Comparison of ENCODE assay signal across 1 cellular context in the genomic region with DNA sequence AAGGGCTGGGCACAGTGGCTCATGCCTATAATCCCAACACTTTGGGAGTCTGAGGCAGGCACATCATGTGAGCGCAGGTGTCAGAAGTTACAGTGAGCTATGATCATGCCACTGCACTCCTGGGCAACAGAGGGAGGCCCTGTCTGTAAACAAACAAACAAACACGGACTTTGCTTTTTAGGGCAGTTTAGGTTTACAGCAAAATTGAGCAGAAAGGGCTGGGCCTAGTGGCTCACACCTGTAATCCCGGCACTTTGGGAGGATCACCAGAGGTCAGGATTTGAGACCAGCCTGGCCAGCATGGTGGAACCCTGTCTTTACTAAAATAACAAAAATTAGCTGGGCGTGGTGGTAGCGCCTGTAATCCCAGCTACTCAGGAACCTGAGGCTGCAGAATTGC.
TF ChIP-seq lines count a peak whose summit lies in the region.

No MANE protein-coding gene starts in this region.

TF ChIP-seq in HepG2, 621 proteins besides CTCF, POLR2A, EP300 and RAD21 (continues in another document):
- TF ChIP-seq ZIK1 (CRISPR knock-in tag; IDR thresholded peaks at IDR 0.05; ENCODE audit: borderline replicate concordance, low read depth): 0 out of 2 replicates have a peak, but pooled peaks have one; percentile 30
- TF ChIP-seq ZNF432 (CRISPR knock-in tag; IDR thresholded peaks at IDR 0.05; ENCODE audit: borderline replicate concordance): no peak
- no peak for TF ChIP-seq SMARCC2 (IDR thresholded peaks at IDR 0.05)
- TF ChIP-seq, protein P1, sequence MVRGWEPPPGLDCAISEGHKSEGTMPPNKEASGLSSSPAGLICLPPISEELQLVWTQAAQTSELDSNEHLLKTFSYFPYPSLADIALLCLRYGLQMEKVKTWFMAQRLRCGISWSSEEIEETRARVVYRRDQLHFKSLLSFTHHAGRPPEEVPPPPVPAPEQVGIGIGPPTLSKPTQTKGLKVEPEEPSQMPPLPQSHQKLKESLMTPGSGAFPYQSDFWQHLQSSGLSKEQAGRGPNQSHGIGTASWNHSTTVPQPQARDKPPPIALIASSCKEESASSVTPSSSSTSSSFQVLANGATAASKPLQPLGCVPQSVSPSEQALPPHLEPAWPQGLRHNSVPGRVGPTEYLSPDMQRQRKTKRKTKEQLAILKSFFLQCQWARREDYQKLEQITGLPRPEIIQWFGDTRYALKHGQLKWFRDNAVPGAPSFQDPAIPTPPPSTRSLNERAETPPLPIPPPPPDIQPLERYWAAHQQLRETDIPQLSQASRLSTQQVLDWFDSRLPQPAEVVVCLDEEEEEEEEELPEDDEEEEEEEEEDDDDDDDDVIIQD (CRISPR knock-in tag; IDR thresholded peaks at IDR 0.05; ENCODE audit: low read depth): no peak
- no peak for TF ChIP-seq RBFOX2 (IDR thresholded peaks at IDR 0.05; ENCODE audit: low read depth, low read length)
- TF ChIP-seq MXI1 (IDR thresholded peaks at IDR 0.05; ENCODE audit: borderline replicate concordance, low read depth, low read length): peak; percentile 17; the same call in 1 of the 3 replicates
- no peak for TF ChIP-seq MTF2 (CRISPR knock-in tag; IDR thresholded peaks at IDR 0.05; ENCODE audit: borderline replicate concordance)
- no peak for TF ChIP-seq TCF12 (IDR thresholded peaks at IDR 0.05)
- no peak for TF ChIP-seq TCF12 (CRISPR knock-in tag; IDR thresholded peaks at IDR 0.05)
- no peak for TF ChIP-seq HOXA9 (CRISPR knock-in tag; IDR thresholded peaks at IDR 0.05; ENCODE audit: borderline replicate concordance)
- TF ChIP-seq, protein P2, sequence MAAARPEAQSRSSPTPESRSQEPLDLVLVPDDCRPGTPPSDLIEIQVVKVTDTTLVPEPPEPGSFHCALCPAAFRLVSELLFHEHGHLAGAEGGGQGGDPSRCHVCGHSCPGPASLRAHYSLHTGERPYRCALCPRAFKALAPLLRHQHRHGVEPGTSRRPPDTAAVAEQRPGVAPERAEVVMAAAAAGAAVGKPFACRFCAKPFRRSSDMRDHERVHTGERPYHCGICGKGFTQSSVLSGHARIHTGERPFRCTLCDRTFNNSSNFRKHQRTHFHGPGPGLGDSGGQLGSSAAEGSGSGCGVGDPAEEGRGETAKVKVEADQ (CRISPR knock-in tag; IDR thresholded peaks at IDR 0.05; ENCODE audit: borderline replicate concordance): no peak
- TF ChIP-seq FOXP1 (IDR thresholded peaks at IDR 0.05): peak; percentile 89
- peak; percentile 98 for TF ChIP-seq FOXP1 (CRISPR knock-in tag; IDR thresholded peaks at IDR 0.05)
- TF ChIP-seq ZNF460 (CRISPR knock-in tag; IDR thresholded peaks at IDR 0.05; ENCODE audit: borderline replicate concordance): no peak
- TF ChIP-seq SOX6 (IDR thresholded peaks at IDR 0.05): no peak
- TF ChIP-seq SOX6 (CRISPR knock-in tag; IDR thresholded peaks at IDR 0.05): peak; percentile 11
- TF ChIP-seq TAF1 (CRISPR knock-in tag; IDR thresholded peaks at IDR 0.05): no peak
- no peak for TF ChIP-seq ZNF335 (CRISPR knock-in tag; IDR thresholded peaks at IDR 0.05)
- TF ChIP-seq, protein P3, sequence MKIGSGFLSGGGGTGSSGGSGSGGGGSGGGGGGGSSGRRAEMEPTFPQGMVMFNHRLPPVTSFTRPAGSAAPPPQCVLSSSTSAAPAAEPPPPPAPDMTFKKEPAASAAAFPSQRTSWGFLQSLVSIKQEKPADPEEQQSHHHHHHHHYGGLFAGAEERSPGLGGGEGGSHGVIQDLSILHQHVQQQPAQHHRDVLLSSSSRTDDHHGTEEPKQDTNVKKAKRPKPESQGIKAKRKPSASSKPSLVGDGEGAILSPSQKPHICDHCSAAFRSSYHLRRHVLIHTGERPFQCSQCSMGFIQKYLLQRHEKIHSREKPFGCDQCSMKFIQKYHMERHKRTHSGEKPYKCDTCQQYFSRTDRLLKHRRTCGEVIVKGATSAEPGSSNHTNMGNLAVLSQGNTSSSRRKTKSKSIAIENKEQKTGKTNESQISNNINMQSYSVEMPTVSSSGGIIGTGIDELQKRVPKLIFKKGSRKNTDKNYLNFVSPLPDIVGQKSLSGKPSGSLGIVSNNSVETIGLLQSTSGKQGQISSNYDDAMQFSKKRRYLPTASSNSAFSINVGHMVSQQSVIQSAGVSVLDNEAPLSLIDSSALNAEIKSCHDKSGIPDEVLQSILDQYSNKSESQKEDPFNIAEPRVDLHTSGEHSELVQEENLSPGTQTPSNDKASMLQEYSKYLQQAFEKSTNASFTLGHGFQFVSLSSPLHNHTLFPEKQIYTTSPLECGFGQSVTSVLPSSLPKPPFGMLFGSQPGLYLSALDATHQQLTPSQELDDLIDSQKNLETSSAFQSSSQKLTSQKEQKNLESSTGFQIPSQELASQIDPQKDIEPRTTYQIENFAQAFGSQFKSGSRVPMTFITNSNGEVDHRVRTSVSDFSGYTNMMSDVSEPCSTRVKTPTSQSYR (CRISPR knock-in tag; IDR thresholded peaks at IDR 0.05; ENCODE audit: borderline replicate concordance): no peak
- TF ChIP-seq, protein P4, sequence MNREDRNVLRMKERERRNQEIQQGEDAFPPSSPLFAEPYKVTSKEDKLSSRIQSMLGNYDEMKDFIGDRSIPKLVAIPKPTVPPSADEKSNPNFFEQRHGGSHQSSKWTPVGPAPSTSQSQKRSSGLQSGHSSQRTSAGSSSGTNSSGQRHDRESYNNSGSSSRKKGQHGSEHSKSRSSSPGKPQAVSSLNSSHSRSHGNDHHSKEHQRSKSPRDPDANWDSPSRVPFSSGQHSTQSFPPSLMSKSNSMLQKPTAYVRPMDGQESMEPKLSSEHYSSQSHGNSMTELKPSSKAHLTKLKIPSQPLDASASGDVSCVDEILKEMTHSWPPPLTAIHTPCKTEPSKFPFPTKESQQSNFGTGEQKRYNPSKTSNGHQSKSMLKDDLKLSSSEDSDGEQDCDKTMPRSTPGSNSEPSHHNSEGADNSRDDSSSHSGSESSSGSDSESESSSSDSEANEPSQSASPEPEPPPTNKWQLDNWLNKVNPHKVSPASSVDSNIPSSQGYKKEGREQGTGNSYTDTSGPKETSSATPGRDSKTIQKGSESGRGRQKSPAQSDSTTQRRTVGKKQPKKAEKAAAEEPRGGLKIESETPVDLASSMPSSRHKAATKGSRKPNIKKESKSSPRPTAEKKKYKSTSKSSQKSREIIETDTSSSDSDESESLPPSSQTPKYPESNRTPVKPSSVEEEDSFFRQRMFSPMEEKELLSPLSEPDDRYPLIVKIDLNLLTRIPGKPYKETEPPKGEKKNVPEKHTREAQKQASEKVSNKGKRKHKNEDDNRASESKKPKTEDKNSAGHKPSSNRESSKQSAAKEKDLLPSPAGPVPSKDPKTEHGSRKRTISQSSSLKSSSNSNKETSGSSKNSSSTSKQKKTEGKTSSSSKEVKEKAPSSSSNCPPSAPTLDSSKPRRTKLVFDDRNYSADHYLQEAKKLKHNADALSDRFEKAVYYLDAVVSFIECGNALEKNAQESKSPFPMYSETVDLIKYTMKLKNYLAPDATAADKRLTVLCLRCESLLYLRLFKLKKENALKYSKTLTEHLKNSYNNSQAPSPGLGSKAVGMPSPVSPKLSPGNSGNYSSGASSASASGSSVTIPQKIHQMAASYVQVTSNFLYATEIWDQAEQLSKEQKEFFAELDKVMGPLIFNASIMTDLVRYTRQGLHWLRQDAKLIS (CRISPR knock-in tag; IDR thresholded peaks at IDR 0.05): no peak
- TF ChIP-seq, protein P5, sequence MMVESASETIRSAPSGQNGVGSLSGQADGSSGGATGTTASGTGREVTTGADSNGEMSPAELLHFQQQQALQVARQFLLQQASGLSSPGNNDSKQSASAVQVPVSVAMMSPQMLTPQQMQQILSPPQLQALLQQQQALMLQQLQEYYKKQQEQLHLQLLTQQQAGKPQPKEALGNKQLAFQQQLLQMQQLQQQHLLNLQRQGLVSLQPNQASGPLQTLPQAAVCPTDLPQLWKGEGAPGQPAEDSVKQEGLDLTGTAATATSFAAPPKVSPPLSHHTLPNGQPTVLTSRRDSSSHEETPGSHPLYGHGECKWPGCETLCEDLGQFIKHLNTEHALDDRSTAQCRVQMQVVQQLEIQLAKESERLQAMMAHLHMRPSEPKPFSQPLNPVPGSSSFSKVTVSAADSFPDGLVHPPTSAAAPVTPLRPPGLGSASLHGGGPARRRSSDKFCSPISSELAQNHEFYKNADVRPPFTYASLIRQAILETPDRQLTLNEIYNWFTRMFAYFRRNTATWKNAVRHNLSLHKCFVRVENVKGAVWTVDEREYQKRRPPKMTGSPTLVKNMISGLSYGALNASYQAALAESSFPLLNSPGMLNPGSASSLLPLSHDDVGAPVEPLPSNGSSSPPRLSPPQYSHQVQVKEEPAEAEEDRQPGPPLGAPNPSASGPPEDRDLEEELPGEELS (CRISPR knock-in tag; IDR thresholded peaks at IDR 0.05): peak; percentile 94
- peak; percentile 34; the same call in 1 of the 2 replicates for TF ChIP-seq GATAD2A (CRISPR knock-in tag; IDR thresholded peaks at IDR 0.05)
- TF ChIP-seq MBD4 (IDR thresholded peaks at IDR 0.05; ENCODE audit: borderline replicate concordance, low read length): no peak
- TF ChIP-seq SMAD9 (CRISPR knock-in tag; IDR thresholded peaks at IDR 0.05): no peak
- TF ChIP-seq CBX5 (CRISPR knock-in tag; IDR thresholded peaks at IDR 0.05; ENCODE audit: borderline replicate concordance): 0 out of 2 replicates have a peak, but pooled peaks have one; percentile 37
- TF ChIP-seq, protein P6, sequence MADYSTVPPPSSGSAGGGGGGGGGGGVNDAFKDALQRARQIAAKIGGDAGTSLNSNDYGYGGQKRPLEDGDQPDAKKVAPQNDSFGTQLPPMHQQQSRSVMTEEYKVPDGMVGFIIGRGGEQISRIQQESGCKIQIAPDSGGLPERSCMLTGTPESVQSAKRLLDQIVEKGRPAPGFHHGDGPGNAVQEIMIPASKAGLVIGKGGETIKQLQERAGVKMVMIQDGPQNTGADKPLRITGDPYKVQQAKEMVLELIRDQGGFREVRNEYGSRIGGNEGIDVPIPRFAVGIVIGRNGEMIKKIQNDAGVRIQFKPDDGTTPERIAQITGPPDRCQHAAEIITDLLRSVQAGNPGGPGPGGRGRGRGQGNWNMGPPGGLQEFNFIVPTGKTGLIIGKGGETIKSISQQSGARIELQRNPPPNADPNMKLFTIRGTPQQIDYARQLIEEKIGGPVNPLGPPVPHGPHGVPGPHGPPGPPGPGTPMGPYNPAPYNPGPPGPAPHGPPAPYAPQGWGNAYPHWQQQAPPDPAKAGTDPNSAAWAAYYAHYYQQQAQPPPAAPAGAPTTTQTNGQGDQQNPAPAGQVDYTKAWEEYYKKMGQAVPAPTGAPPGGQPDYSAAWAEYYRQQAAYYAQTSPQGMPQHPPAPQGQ (CRISPR knock-in tag; IDR thresholded peaks at IDR 0.05; ENCODE audit: borderline replicate concordance): no peak
- TF ChIP-seq, protein P7, sequence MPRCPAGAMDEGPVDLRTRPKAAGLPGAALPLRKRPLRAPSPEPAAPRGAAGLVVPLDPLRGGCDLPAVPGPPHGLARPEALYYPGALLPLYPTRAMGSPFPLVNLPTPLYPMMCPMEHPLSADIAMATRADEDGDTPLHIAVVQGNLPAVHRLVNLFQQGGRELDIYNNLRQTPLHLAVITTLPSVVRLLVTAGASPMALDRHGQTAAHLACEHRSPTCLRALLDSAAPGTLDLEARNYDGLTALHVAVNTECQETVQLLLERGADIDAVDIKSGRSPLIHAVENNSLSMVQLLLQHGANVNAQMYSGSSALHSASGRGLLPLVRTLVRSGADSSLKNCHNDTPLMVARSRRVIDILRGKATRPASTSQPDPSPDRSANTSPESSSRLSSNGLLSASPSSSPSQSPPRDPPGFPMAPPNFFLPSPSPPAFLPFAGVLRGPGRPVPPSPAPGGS (CRISPR knock-in tag; IDR thresholded peaks at IDR 0.05): no peak
- no peak for TF ChIP-seq PHB2 (IDR thresholded peaks at IDR 0.05; ENCODE audit: partially characterized antibody)
- TF ChIP-seq ZNF678 (CRISPR knock-in tag; IDR thresholded peaks at IDR 0.05): peak; percentile 55; the same call in 1 of the 2 replicates
- TF ChIP-seq, protein P8, sequence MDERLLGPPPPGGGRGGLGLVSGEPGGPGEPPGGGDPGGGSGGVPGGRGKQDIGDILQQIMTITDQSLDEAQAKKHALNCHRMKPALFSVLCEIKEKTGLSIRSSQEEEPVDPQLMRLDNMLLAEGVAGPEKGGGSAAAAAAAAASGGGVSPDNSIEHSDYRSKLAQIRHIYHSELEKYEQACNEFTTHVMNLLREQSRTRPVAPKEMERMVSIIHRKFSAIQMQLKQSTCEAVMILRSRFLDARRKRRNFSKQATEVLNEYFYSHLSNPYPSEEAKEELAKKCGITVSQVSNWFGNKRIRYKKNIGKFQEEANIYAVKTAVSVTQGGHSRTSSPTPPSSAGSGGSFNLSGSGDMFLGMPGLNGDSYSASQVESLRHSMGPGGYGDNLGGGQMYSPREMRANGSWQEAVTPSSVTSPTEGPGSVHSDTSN (CRISPR knock-in tag; IDR thresholded peaks at IDR 0.05): no peak
- TF ChIP-seq TGIF2 (CRISPR knock-in tag; IDR thresholded peaks at IDR 0.05): no peak
- TF ChIP-seq SOX13 (IDR thresholded peaks at IDR 0.05): no peak
- peak in 1 of 2 experiments; percentile 25; a peak in 1 of 4 replicates for TF ChIP-seq SOX13 (CRISPR knock-in tag; conservative IDR thresholded peaks at IDR 0.05 in 1 of 2, IDR thresholded peaks at IDR 0.05 in 1 of 2)
- TF ChIP-seq, protein P9, sequence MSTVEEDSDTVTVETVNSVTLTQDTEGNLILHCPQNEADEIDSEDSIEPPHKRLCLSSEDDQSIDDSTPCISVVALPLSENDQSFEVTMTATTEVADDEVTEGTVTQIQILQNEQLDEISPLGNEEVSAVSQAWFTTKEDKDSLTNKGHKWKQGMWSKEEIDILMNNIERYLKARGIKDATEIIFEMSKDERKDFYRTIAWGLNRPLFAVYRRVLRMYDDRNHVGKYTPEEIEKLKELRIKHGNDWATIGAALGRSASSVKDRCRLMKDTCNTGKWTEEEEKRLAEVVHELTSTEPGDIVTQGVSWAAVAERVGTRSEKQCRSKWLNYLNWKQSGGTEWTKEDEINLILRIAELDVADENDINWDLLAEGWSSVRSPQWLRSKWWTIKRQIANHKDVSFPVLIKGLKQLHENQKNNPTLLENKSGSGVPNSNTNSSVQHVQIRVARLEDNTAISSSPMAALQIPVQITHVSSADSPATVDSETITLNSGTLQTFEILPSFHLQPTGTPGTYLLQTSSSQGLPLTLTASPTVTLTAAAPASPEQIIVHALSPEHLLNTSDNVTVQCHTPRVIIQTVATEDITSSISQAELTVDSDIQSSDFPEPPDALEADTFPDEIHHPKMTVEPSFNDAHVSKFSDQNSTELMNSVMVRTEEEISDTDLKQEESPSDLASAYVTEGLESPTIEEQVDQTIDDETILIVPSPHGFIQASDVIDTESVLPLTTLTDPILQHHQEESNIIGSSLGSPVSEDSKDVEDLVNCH (CRISPR knock-in tag; IDR thresholded peaks at IDR 0.05): no peak
- no peak for TF ChIP-seq ZNF329 (CRISPR knock-in tag; IDR thresholded peaks at IDR 0.05; ENCODE audit: low read depth)
- TF ChIP-seq BHLHE40 (IDR thresholded peaks at IDR 0.05; ENCODE audit: low read length): peak; percentile 54; the same call in 1 of the 2 replicates
- TF ChIP-seq TAF15 (IDR thresholded peaks at IDR 0.05; ENCODE audit: low read depth, low read length, poor library complexity, severe bottlenecking): no peak
